ENCODE assay signal across 8 cellular contexts in genomic region chr20:478949-479429, GRCh38. TPM values are rescaled to one million over a fixed set of nuclear protein-coding genes. Genes with fewer than 3 reads are reported as not detected.
A peak's percentile ranks its signal among the peaks of the same experiment; 100 is the strongest.
DNase-seq lines count a peak whose midpoint lies in the region; ATAC-seq and TF ChIP-seq lines count a peak whose summit lies in the region.

No MANE protein-coding gene starts in this region.

- no peak for TF ChIP-seq POLR2A in gastrocnemius medialis (IDR thresholded peaks at IDR 0.05)

- CTCF ChIA-PET in HEK293 (lab: Yijun Ruan, JAX): interaction anchor here (0.6 to 4.9 kb wide), 21 partner anchors 8 to 260 kb away, joined by 3 to 54 read pairs (median 4); no protein-coding TSS in a partner anchor

- H3K36me3 ChIP-seq in HEK293 (ENCODE audit: control insufficient read depth in 2 of 2, insufficient read depth in 1 of 2, low read length in 2 of 2) (peaks cover 32 to 67% of the 10 kb centered on the region in 2 experiments), left ventricle myocardium inferior (peaks cover 38% of the 10 kb centered on the region), gastrocnemius medialis (peaks cover 0 to 19% of the 10 kb centered on the region in 2 donors)

- in situ Hi-C loops in gastrocnemius medialis (cut with MboI; ENCODE audit: low sequenced_read_pairs in 4 of 4): loop anchor here (5.0 to 10.0 kb wide), 3 partner anchors 64 to 127 kb away; no protein-coding TSS in a partner anchor

- peaks cover 19% of the 10 kb centered on the region for H3K4me1 Mint-ChIP-seq in activated naive CD8-positive, alpha-beta T cell treated with anti-CD3 and anti-CD28 coated beads, Interleukin-2, amount 50 U/mL, for 24 hours

- H3K27ac Mint-ChIP-seq in activated naive CD8-positive, alpha-beta T cell treated with anti-CD3 and anti-CD28 coated beads, Interleukin-2, amount 50 U/mL, for 24 hours: no peak overlapping the region

- no peaks in the 10 kb centered on the region for H3K9me3 ChIP-seq in HEK293 (ENCODE audit: control insufficient read depth, insufficient read depth, low read depth, low read length)
- no peaks in the 10 kb centered on the region for H3K9me3 ChIP-seq in left ventricle myocardium inferior (replicated peaks)
- no peaks in the 10 kb centered on the region for H3K9me3 ChIP-seq in gastrocnemius medialis

- DNase-seq in DMS53 (lab: John Stamatoyannopoulos, UW) (peak; percentile 84), NCI-H524 (lab: John Stamatoyannopoulos, UW) (peak; percentile 54 to 77), left ventricle myocardium inferior (no peak), gastrocnemius medialis (no peak)
- no peak for DNase-seq in activated naive CD8-positive, alpha-beta T cell treated with anti-CD3 and anti-CD28 coated beads, Interleukin-2, amount 50 U/mL, for 24 hours

- TF ChIP-seq CTCF in HEK293 (tag by site-specific recombination; IDR thresholded peaks at IDR 0.05): no peak
- peak; percentile 71 for TF ChIP-seq CTCF in left ventricle myocardium inferior (IDR thresholded peaks at IDR 0.05; ENCODE audit: borderline replicate concordance)
- peak; percentile 56 to 74 (median 68) for TF ChIP-seq CTCF in gastrocnemius medialis (IDR thresholded peaks at IDR 0.05 in 4 of 5, conservative IDR thresholded peaks at IDR 0.05 in 1 of 5)

- H3K27ac ChIP-seq in HEK293 (ENCODE audit: extremely low read depth, low read depth, low read length) (no peak overlapping the region), left ventricle myocardium inferior (replicated peaks) (no peak overlapping the region), gastrocnemius medialis (no peak overlapping the region)

- H3K4me3 ChIP-seq in HEK293 (ENCODE audit: low read depth, low read length) (no peak overlapping the region), left ventricle myocardium inferior (no peak overlapping the region), gastrocnemius medialis (no peak overlapping the region)

- H3K27me3 Mint-ChIP-seq in activated naive CD8-positive, alpha-beta T cell treated with anti-CD3 and anti-CD28 coated beads, Interleukin-2, amount 50 U/mL, for 24 hours: no peaks in the 10 kb centered on the region

- intact Hi-C loops in left ventricle myocardium inferior (cut with micrococcal nuclease): loop anchor here (5.0 kb wide), 1 partner anchor 122 kb away; no protein-coding TSS in a partner anchor
- intact Hi-C loops in gastrocnemius medialis (cut with DNase I; ENCODE audit: low total_unique reads): loop anchor here (1.0 kb wide), 2 partner anchors 72 to 125 kb away; no protein-coding TSS in a partner anchor

- peaks cover 20% of the 10 kb centered on the region for H3K36me3 Mint-ChIP-seq in activated naive CD8-positive, alpha-beta T cell treated with anti-CD3 and anti-CD28 coated beads, Interleukin-2, amount 50 U/mL, for 24 hours (ENCODE audit: low read depth)

- no peaks in the 10 kb centered on the region for H3K9me3 Mint-ChIP-seq in activated naive CD8-positive, alpha-beta T cell treated with anti-CD3 and anti-CD28 coated beads, Interleukin-2, amount 50 U/mL, for 24 hours

- no peak overlapping the region for H3K4me3 Mint-ChIP-seq in activated naive CD8-positive, alpha-beta T cell treated with anti-CD3 and anti-CD28 coated beads, Interleukin-2, amount 50 U/mL, for 24 hours

- no peaks in the 10 kb centered on the region for H3K27me3 ChIP-seq in left ventricle myocardium inferior (ENCODE audit: low read depth)
- H3K27me3 ChIP-seq in gastrocnemius medialis: no peaks in the 10 kb centered on the region

- H3K4me1 ChIP-seq in HEK293 (ENCODE audit: control insufficient read depth, insufficient read depth, low read length): no peaks in the 10 kb centered on the region
- peaks cover 14% of the 10 kb centered on the region for H3K4me1 ChIP-seq in left ventricle myocardium inferior
- peaks cover 0 to 4% of the 10 kb centered on the region in 2 donors for H3K4me1 ChIP-seq in gastrocnemius medialis

- peak; percentile 59 for ATAC-seq in activated naive CD8-positive, alpha-beta T cell treated with anti-CD3 and anti-CD28 coated beads, Interleukin-2, amount 50 U/mL, for 24 hours
- ATAC-seq in gastrocnemius medialis (peak; percentile 59 to 68), HG02623 (IDR thresholded peaks at IDR 0.05; ENCODE audit: unreplicated experiment) (no peak), GM19395 (IDR thresholded peaks at IDR 0.05; ENCODE audit: unreplicated experiment) (no peak)

- POLR2A ChIA-PET in HEK293 (lab: Yijun Ruan, JAX): interaction anchor here (0.7 to 1.4 kb wide), 2 partner anchors 78 to 124 kb away, joined by 3 to 5 read pairs; no protein-coding TSS in a partner anchor

TF ChIP-seq in HEK293, 187 proteins besides CTCF, POLR2A, EP300 and RAD21 (continues in another document):
- no peak for TF ChIP-seq ZNF518A (tag by site-specific recombination; conservative IDR thresholded peaks at IDR 0.05; ENCODE audit: low read depth)
- TF ChIP-seq ZNF521 (tag by site-specific recombination; IDR thresholded peaks at IDR 0.05): no peak
- TF ChIP-seq ZNF274 (IDR thresholded peaks at IDR 0.05; ENCODE audit: low read length): no peak
- TF ChIP-seq ZNF274 (tag by site-specific recombination; IDR thresholded peaks at IDR 0.05; ENCODE audit: borderline replicate concordance): no peak
- no peak for TF ChIP-seq ZSCAN4 (tag by site-specific recombination; IDR thresholded peaks at IDR 0.05)
- TF ChIP-seq ZNF529 (tag by site-specific recombination; IDR thresholded peaks at IDR 0.05; ENCODE audit: insufficient replicate concordance): no peak
- no peak for TF ChIP-seq ZNF768 (tag by site-specific recombination; IDR thresholded peaks at IDR 0.05)
- no peak for TF ChIP-seq PRDM1 (tag by site-specific recombination; IDR thresholded peaks at IDR 0.05)
- no peak for TF ChIP-seq ZBTB20 (tag by site-specific recombination; IDR thresholded peaks at IDR 0.05)
- TF ChIP-seq PATZ1 (tag by site-specific recombination; IDR thresholded peaks at IDR 0.05): no peak
- TF ChIP-seq ZSCAN30 (tag by site-specific recombination; IDR thresholded peaks at IDR 0.05): 0 out of 2 replicates have a peak, but pooled peaks have one; percentile 34
- TF ChIP-seq ZNF37A (tag by site-specific recombination; IDR thresholded peaks at IDR 0.05): no peak
- TF ChIP-seq HOXA7 (CRISPR knock-in tag; IDR thresholded peaks at IDR 0.05; ENCODE audit: borderline replicate concordance): no peak

RNA-seq across cellular contexts. Expression of gene TBC1D20, which starts 16.7 kb away (rescaled TPM):
- total RNA-seq in left ventricle myocardium inferior (23.0 TPM), gastrocnemius medialis (10 to 100 TPM; 28.9 to 39.0 (median 34.0) TPM)

Comparison
In these comparisons a context has a peak if more than half of its experiments do, and no peak if none do; other contexts are left out.
1. DNase-seq: peak in DMS53 (single experiment) and NCI-H524 (2 of 2); none in activated naive CD8-positive, alpha-beta T cell treated with anti-CD3 and anti-CD28 coated beads, Interleukin-2, amount 50 U/mL, for 24 hours (single experiment), left ventricle myocardium inferior (single experiment) and gastrocnemius medialis (0 of 2).
2. ATAC-seq: peak in activated naive CD8-positive, alpha-beta T cell treated with anti-CD3 and anti-CD28 coated beads, Interleukin-2, amount 50 U/mL, for 24 hours (single experiment) and gastrocnemius medialis (2 of 2); none in HG02623 (single experiment) and GM19395 (single experiment).